1 cellular context compared by ENCODE assay signal in genomic region chr1:35557611-35558373, GRCh38.
TF ChIP-seq lines count a peak whose summit lies in the region.

A gene with protein sequence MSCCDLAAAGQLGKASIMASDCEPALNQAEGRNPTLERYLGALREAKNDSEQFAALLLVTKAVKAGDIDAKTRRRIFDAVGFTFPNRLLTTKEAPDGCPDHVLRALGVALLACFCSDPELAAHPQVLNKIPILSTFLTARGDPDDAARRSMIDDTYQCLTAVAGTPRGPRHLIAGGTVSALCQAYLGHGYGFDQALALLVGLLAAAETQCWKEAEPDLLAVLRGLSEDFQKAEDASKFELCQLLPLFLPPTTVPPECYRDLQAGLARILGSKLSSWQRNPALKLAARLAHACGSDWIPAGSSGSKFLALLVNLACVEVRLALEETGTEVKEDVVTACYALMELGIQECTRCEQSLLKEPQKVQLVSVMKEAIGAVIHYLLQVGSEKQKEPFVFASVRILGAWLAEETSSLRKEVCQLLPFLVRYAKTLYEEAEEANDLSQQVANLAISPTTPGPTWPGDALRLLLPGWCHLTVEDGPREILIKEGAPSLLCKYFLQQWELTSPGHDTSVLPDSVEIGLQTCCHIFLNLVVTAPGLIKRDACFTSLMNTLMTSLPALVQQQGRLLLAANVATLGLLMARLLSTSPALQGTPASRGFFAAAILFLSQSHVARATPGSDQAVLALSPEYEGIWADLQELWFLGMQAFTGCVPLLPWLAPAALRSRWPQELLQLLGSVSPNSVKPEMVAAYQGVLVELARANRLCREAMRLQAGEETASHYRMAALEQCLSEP (plus strand): TSS chr1:35557799. CDS start chr1:35558191, 392 bp downstream.

TF ChIP-seq in HepG2, 621 proteins besides CTCF, POLR2A, EP300 and RAD21 (continued from another document and continues in another):
- TF ChIP-seq ZNF839 (CRISPR knock-in tag; IDR thresholded peaks at IDR 0.05; ENCODE audit: borderline replicate concordance) (no peak), ZNF549 (CRISPR knock-in tag; IDR thresholded peaks at IDR 0.05) (no peak), ZNF550 (CRISPR knock-in tag; IDR thresholded peaks at IDR 0.05; ENCODE audit: borderline replicate concordance) (no peak), BCL6 (CRISPR knock-in tag; IDR thresholded peaks at IDR 0.05) (0 out of 2 replicates have a peak, but pooled peaks have one; percentile 3), ZKSCAN1 (IDR thresholded peaks at IDR 0.05; ENCODE audit: low read length) (no peak), NPAS2 (CRISPR knock-in tag; IDR thresholded peaks at IDR 0.05; ENCODE audit: borderline replicate concordance) (no peak), JARID2 (CRISPR knock-in tag; IDR thresholded peaks at IDR 0.05; ENCODE audit: insufficient replicate concordance) (peak; percentile 77), ELF1 (CRISPR knock-in tag; IDR thresholded peaks at IDR 0.05) (peak; percentile 78), ZNF326 (CRISPR knock-in tag; IDR thresholded peaks at IDR 0.05; ENCODE audit: borderline replicate concordance) (no peak), FOSL1 (CRISPR knock-in tag; IDR thresholded peaks at IDR 0.05; ENCODE audit: borderline replicate concordance) (no peak), ZSCAN22 (CRISPR knock-in tag; IDR thresholded peaks at IDR 0.05) (0 out of 2 replicates have a peak, but pooled peaks have one; percentile 22), ZNF761 (CRISPR knock-in tag; conservative IDR thresholded peaks at IDR 0.05) (no peak; the same call in none of the 2 replicates), ZNF143 (CRISPR knock-in tag; IDR thresholded peaks at IDR 0.05) (no peak), REL (CRISPR knock-in tag; conservative IDR thresholded peaks at IDR 0.05) (0 out of 2 replicates have a peak, but pooled peaks have one; percentile 22), ZSCAN21 (CRISPR knock-in tag; IDR thresholded peaks at IDR 0.05; ENCODE audit: borderline replicate concordance) (peak; percentile 59; the same call in 1 of the 2 replicates), PCBP2 (optimal IDR thresholded peaks at IDR 0.05; ENCODE audit: low read depth, low read length, poor library complexity, severe bottlenecking) (no peak), ZNF75D (CRISPR knock-in tag; IDR thresholded peaks at IDR 0.05; ENCODE audit: borderline replicate concordance) (no peak), ZNF724P (CRISPR knock-in tag; IDR thresholded peaks at IDR 0.05; ENCODE audit: borderline replicate concordance) (0 out of 2 replicates have a peak, but pooled peaks have one; percentile 71), PHF20 (CRISPR knock-in tag; IDR thresholded peaks at IDR 0.05) (peak; percentile 79), CHD4 (IDR thresholded peaks at IDR 0.05; ENCODE audit: borderline replicate concordance, low read length) (no peak), ZNF576 (CRISPR knock-in tag; IDR thresholded peaks at IDR 0.05) (no peak), ZNF335 (CRISPR knock-in tag; IDR thresholded peaks at IDR 0.05) (peak; percentile 39; the same call in 1 of the 2 replicates), ZIK1 (CRISPR knock-in tag; IDR thresholded peaks at IDR 0.05; ENCODE audit: borderline replicate concordance, low read depth) (no peak), ZNF441 (CRISPR knock-in tag; IDR thresholded peaks at IDR 0.05; ENCODE audit: borderline replicate concordance) (no peak), RFXANK (CRISPR knock-in tag; IDR thresholded peaks at IDR 0.05) (no peak), ARNT2 (CRISPR knock-in tag; IDR thresholded peaks at IDR 0.05; ENCODE audit: low read depth) (no peak), ZFP37 (CRISPR knock-in tag; IDR thresholded peaks at IDR 0.05; ENCODE audit: borderline replicate concordance) (no peak; the same call in 1 of the 2 replicates), AGO1 (IDR thresholded peaks at IDR 0.05; ENCODE audit: low read depth, low read length, poor library complexity, severe bottlenecking) (no peak), RBM39 (IDR thresholded peaks at IDR 0.05; ENCODE audit: low read depth, low read length, poor library complexity, severe bottlenecking) (peak; percentile 96), HNF4G (IDR thresholded peaks at IDR 0.05; ENCODE audit: borderline replicate concordance, low read depth, low read length) (no peak), HNF4G (CRISPR knock-in tag; IDR thresholded peaks at IDR 0.05; ENCODE audit: borderline replicate concordance, low read depth) (no peak), TOE1 (CRISPR knock-in tag; IDR thresholded peaks at IDR 0.05) (no peak), ZNF12 (CRISPR knock-in tag; IDR thresholded peaks at IDR 0.05) (no peak), ZNF703 (CRISPR knock-in tag; IDR thresholded peaks at IDR 0.05; ENCODE audit: borderline replicate concordance) (no peak)
- TF ChIP-seq, protein P1, sequence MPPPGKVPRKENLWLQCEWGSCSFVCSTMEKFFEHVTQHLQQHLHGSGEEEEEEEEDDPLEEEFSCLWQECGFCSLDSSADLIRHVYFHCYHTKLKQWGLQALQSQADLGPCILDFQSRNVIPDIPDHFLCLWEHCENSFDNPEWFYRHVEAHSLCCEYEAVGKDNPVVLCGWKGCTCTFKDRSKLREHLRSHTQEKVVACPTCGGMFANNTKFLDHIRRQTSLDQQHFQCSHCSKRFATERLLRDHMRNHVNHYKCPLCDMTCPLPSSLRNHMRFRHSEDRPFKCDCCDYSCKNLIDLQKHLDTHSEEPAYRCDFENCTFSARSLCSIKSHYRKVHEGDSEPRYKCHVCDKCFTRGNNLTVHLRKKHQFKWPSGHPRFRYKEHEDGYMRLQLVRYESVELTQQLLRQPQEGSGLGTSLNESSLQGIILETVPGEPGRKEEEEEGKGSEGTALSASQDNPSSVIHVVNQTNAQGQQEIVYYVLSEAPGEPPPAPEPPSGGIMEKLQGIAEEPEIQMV (CRISPR knock-in tag; IDR thresholded peaks at IDR 0.05; ENCODE audit: low read depth), result no peak
- TF ChIP-seq, protein P2, sequence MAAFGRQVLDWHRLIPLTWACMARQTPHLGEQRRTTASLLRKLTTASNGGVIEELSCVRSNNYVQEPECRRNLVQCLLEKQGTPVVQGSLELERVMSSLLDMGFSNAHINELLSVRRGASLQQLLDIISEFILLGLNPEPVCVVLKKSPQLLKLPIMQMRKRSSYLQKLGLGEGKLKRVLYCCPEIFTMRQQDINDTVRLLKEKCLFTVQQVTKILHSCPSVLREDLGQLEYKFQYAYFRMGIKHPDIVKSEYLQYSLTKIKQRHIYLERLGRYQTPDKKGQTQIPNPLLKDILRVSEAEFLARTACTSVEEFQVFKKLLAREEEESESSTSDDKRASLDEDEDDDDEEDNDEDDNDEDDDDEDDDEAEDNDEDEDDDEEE (CRISPR knock-in tag; IDR thresholded peaks at IDR 0.05), result 0 out of 2 replicates have a peak, but pooled peaks have one; percentile 47
- TF ChIP-seq, protein P3, sequence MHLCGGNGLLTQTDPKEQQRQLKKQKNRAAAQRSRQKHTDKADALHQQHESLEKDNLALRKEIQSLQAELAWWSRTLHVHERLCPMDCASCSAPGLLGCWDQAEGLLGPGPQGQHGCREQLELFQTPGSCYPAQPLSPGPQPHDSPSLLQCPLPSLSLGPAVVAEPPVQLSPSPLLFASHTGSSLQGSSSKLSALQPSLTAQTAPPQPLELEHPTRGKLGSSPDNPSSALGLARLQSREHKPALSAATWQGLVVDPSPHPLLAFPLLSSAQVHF (CRISPR knock-in tag; IDR thresholded peaks at IDR 0.05), result no peak
- TF ChIP-seq, protein P4, sequence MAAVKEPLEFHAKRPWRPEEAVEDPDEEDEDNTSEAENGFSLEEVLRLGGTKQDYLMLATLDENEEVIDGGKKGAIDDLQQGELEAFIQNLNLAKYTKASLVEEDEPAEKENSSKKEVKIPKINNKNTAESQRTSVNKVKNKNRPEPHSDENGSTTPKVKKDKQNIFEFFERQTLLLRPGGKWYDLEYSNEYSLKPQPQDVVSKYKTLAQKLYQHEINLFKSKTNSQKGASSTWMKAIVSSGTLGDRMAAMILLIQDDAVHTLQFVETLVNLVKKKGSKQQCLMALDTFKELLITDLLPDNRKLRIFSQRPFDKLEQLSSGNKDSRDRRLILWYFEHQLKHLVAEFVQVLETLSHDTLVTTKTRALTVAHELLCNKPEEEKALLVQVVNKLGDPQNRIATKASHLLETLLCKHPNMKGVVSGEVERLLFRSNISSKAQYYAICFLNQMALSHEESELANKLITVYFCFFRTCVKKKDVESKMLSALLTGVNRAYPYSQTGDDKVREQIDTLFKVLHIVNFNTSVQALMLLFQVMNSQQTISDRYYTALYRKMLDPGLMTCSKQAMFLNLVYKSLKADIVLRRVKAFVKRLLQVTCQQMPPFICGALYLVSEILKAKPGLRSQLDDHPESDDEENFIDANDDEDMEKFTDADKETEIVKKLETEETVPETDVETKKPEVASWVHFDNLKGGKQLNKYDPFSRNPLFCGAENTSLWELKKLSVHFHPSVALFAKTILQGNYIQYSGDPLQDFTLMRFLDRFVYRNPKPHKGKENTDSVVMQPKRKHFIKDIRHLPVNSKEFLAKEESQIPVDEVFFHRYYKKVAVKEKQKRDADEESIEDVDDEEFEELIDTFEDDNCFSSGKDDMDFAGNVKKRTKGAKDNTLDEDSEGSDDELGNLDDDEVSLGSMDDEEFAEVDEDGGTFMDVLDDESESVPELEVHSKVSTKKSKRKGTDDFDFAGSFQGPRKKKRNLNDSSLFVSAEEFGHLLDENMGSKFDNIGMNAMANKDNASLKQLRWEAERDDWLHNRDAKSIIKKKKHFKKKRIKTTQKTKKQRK (IDR thresholded peaks at IDR 0.05; ENCODE audit: low read length), result no peak
- TF ChIP-seq, protein P5, sequence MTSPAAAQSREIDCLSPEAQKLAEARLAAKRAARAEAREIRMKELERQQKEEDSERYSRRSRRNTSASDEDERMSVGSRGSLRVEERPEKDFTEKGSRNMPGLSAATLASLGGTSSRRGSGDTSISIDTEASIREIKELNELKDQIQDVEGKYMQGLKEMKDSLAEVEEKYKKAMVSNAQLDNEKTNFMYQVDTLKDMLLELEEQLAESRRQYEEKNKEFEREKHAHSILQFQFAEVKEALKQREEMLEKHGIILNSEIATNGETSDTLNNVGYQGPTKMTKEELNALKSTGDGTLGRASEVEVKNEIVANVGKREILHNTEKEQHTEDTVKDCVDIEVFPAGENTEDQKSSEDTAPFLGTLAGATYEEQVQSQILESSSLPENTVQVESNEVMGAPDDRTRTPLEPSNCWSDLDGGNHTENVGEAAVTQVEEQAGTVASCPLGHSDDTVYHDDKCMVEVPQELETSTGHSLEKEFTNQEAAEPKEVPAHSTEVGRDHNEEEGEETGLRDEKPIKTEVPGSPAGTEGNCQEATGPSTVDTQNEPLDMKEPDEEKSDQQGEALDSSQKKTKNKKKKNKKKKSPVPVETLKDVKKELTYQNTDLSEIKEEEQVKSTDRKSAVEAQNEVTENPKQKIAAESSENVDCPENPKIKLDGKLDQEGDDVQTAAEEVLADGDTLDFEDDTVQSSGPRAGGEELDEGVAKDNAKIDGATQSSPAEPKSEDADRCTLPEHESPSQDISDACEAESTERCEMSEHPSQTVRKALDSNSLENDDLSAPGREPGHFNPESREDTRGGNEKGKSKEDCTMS (CRISPR knock-in tag; conservative IDR thresholded peaks at IDR 0.05), result no peak
- TF ChIP-seq, protein P6, sequence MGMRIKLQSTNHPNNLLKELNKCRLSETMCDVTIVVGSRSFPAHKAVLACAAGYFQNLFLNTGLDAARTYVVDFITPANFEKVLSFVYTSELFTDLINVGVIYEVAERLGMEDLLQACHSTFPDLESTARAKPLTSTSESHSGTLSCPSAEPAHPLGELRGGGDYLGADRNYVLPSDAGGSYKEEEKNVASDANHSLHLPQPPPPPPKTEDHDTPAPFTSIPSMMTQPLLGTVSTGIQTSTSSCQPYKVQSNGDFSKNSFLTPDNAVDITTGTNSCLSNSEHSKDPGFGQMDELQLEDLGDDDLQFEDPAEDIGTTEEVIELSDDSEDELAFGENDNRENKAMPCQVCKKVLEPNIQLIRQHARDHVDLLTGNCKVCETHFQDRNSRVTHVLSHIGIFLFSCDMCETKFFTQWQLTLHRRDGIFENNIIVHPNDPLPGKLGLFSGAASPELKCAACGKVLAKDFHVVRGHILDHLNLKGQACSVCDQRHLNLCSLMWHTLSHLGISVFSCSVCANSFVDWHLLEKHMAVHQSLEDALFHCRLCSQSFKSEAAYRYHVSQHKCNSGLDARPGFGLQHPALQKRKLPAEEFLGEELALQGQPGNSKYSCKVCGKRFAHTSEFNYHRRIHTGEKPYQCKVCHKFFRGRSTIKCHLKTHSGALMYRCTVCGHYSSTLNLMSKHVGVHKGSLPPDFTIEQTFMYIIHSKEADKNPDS (CRISPR knock-in tag; IDR thresholded peaks at IDR 0.05), result no peak
- TF ChIP-seq, protein P7, sequence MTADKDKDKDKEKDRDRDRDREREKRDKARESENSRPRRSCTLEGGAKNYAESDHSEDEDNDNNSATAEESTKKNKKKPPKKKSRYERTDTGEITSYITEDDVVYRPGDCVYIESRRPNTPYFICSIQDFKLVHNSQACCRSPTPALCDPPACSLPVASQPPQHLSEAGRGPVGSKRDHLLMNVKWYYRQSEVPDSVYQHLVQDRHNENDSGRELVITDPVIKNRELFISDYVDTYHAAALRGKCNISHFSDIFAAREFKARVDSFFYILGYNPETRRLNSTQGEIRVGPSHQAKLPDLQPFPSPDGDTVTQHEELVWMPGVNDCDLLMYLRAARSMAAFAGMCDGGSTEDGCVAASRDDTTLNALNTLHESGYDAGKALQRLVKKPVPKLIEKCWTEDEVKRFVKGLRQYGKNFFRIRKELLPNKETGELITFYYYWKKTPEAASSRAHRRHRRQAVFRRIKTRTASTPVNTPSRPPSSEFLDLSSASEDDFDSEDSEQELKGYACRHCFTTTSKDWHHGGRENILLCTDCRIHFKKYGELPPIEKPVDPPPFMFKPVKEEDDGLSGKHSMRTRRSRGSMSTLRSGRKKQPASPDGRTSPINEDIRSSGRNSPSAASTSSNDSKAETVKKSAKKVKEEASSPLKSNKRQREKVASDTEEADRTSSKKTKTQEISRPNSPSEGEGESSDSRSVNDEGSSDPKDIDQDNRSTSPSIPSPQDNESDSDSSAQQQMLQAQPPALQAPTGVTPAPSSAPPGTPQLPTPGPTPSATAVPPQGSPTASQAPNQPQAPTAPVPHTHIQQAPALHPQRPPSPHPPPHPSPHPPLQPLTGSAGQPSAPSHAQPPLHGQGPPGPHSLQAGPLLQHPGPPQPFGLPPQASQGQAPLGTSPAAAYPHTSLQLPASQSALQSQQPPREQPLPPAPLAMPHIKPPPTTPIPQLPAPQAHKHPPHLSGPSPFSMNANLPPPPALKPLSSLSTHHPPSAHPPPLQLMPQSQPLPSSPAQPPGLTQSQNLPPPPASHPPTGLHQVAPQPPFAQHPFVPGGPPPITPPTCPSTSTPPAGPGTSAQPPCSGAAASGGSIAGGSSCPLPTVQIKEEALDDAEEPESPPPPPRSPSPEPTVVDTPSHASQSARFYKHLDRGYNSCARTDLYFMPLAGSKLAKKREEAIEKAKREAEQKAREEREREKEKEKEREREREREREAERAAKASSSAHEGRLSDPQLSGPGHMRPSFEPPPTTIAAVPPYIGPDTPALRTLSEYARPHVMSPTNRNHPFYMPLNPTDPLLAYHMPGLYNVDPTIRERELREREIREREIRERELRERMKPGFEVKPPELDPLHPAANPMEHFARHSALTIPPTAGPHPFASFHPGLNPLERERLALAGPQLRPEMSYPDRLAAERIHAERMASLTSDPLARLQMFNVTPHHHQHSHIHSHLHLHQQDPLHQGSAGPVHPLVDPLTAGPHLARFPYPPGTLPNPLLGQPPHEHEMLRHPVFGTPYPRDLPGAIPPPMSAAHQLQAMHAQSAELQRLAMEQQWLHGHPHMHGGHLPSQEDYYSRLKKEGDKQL (CRISPR knock-in tag; IDR thresholded peaks at IDR 0.05; ENCODE audit: low read depth), result no peak
